In the genomic region with DNA sequence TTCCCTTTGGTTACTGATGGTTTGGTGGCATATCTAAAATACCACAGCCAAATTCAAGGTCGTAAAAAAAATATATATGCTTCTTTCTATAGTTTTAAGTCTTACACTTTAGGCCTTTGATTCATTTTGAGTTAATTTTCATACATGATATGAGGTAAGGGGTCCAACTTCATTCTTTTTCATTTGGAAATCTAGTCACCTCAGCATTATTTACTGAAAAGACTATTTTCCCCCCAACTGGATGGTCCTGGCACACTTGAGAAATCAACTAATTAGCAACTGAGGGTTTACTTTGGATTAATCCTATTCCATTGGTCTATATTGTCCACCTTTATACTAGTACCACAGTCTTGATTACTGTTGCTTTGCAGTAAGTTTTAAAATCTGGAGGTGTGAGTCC, we compare ENCODE assay signal across 27 cellular contexts. TPM values are rescaled to one million over a fixed set of nuclear protein-coding genes. Genes with fewer than 3 reads are reported as not detected.
DNase-seq lines count a peak whose midpoint lies in the region; ATAC-seq, FAIRE-seq and TF ChIP-seq lines count a peak whose summit lies in the region.
"Had no signal": no experiment of that assay in that cellular context is flagged by ENCODE, and none has a peak within 500 bp of the region (broad histone marks: within the 10 kb centered on the region; RNA-seq: fewer than 3 reads in every experiment).

No MANE protein-coding gene starts in this region.

- peak overlapping the region in 4 of 5 donors; percentile 27 to 42 (median 31) for H3K4me3 Mint-ChIP-seq in immature natural killer cell
- H3K4me3 Mint-ChIP-seq: T-helper 2 cell treated with Interferon-gamma antibody and Interleukin-4, amounts not matched to agents 5 μg/mL and 100 μg/mL, for 36 hours had no signal

- POLR2A ChIA-PET in HepG2 (lab: Yijun Ruan, JAX) (no interaction called here), OCI-LY7 (lab: Charles Lee) (interaction anchor here (0.6 kb wide), 1 partner anchor 44 kb away, joined by 3 read pairs; a partner anchor contains a TSS)

- WGBS in HepG2 (ENCODE audit: low lambda C conversion rate), result 91% methylated on average over 1 of the region's 1 CpG
- WGBS in right lobe of liver (ENCODE audit: insufficient coverage, low coverage, low lambda C conversion rate, missing lambda C conversion rate), result 92% methylated on average over 1 of the region's 1 CpG

- H3K9me2 ChIP-seq in OCI-LY7 (ENCODE audit: insufficient read depth, low read length), result no peaks in the 10 kb centered on the region

- intact Hi-C loops in HepG2 (cut with micrococcal nuclease; ENCODE audit: unreplicated experiment), result no loop called here
- intact Hi-C loops in right lobe of liver (cut with DNase I), result no loop called here
- intact Hi-C loops in OCI-LY7 (cut with micrococcal nuclease; ENCODE audit: unreplicated experiment), result no loop called here
- intact Hi-C loops in left cardiac atrium (cut with DNase I), result no loop called here

- H3K4me1 ChIP-seq in HepG2 (ENCODE audit: insufficient read depth, low read length) (peaks cover 41% of the 10 kb centered on the region), right lobe of liver (peaks cover 0 to 7% (median 3%) of the 10 kb centered on the region in 4 donors), OCI-LY7 (ENCODE audit: insufficient read depth, low read length, poor library complexity, severe bottlenecking) (peaks cover 26% of the 10 kb centered on the region)

- TF ChIP-seq POLR2A in HepG2 (IDR thresholded peaks at IDR 0.05; ENCODE audit: insufficient read depth in 1 of 2, low read depth in 2 of 2, low read length in 2 of 2) (no peak), right lobe of liver (IDR thresholded peaks at IDR 0.05) (no peak)

- DNase-seq in HepG2 (ENCODE audit: low spot score) (no peak), right lobe of liver (no peak), OCI-LY7 (ENCODE audit: low spot score) (no peak), immature natural killer cell (no peak), NCI-H510A treated with DMSO at 0.1 percent for 48 hours (lab: John Stamatoyannopoulos, UW) (no peak), left cardiac atrium (no peak), superior temporal gyrus (ENCODE audit: extremely low spot score) (no peak)
- DNase-seq: ACHN; activated CD4-positive, alpha-beta T cell treated with anti-CD3 and anti-CD28 coated beads for 48 hours; activated naive CD4-positive, alpha-beta T cell treated with anti-CD3 and anti-CD28 coated beads, Interleukin-2, amount 50 U/mL, for 16 hours; cortex of kidney; EL; foreskin fibroblast; heart left ventricle; kidney glomerular epithelial cell; mesenchymal stem cell; NCI-H1436 treated with DMSO at 0.1 percent for 48 hours; NCI-H446; nucleus accumbens; psoas muscle had no signal

- H2AFZ ChIP-seq in HepG2 (ENCODE audit: low read length), result no peak overlapping the region
- H2AFZ ChIP-seq in OCI-LY7 (ENCODE audit: low read length), result no peak overlapping the region

- FAIRE-seq in HepG2 (lab: Jason Lieb, UNC), result no peak
- FAIRE-seq: GM12891, HTR-8/SVneo had no signal

- CTCF ChIA-PET in HepG2 (lab: Yijun Ruan, JAX; ENCODE audit: low intra/inter-chr PET ratio, low total read pairs) (no interaction called here), OCI-LY7 (lab: Charles Lee; ENCODE audit: unreplicated experiment) (no interaction called here)

- H3K9ac ChIP-seq in HepG2 (ENCODE audit: insufficient read depth, low read depth, low read length), result no peak overlapping the region

- TF ChIP-seq CTCF in HepG2 (CRISPR knock-in tag; IDR thresholded peaks at IDR 0.05) (no peak), right lobe of liver (IDR thresholded peaks at IDR 0.05) (no peak), OCI-LY7 (conservative IDR thresholded peaks at IDR 0.05; ENCODE audit: low read length) (no peak)

- no peaks in the 10 kb centered on the region for H3K27me3 ChIP-seq in HepG2 (ENCODE audit: control insufficient read depth in 1 of 2, insufficient read depth in 2 of 2, low read length in 2 of 2)
- no peaks in the 10 kb centered on the region for H3K27me3 ChIP-seq in right lobe of liver
- H3K27me3 ChIP-seq: ascending aorta, heart left ventricle had no signal

- H3K4me2 ChIP-seq in HepG2 (ENCODE audit: low read depth, low read length) (no peak overlapping the region), OCI-LY7 (ENCODE audit: low read length) (no peak overlapping the region)

- H3K9me3 ChIP-seq in HepG2 (ENCODE audit: low read length) (no peaks in the 10 kb centered on the region), right lobe of liver (no peaks in the 10 kb centered on the region), OCI-LY7 (ENCODE audit: low read length) (no peaks in the 10 kb centered on the region)
- H3K9me3 ChIP-seq: ascending aorta, heart left ventricle, psoas muscle had no signal

- peaks cover 70 to 76% of the 10 kb centered on the region in 2 donors for H3K4me1 Mint-ChIP-seq in immature natural killer cell

- no peak for TF ChIP-seq RAD21 in HepG2 (CRISPR knock-in tag; IDR thresholded peaks at IDR 0.05)

- in situ Hi-C loops in HepG2 (cut with HindIII; ENCODE audit: extremely low pct_ligation_motif_present, low pct_unique_long_range_greater_than_20kb), result no loop called here

- BruUV-seq in HepG2 (replicated peaks; lab: Mats Ljungman, UMichigan) (TSS peak; percentile 58), OCI-LY7 (replicated peaks; lab: Mats Ljungman, UMichigan) (TSS peak; percentile 54)

- peak overlapping the region in 5 of 6 donors; percentile 35 to 88 (median 65) for H3K27ac Mint-ChIP-seq in immature natural killer cell
- H3K27ac Mint-ChIP-seq: T-helper 2 cell treated with Interferon-gamma antibody and Interleukin-4, amounts not matched to agents 5 μg/mL and 100 μg/mL, for 36 hours had no signal

- H3K27ac ChIP-seq in HepG2 (ENCODE audit: extremely low read length, insufficient read depth, low read length) (no peak overlapping the region), right lobe of liver (peak overlapping the region in 1 of 3 donors; percentile 19), OCI-LY7 (ENCODE audit: low read depth, low read length, poor library complexity, severe bottlenecking) (no peak overlapping the region)
- H3K27ac ChIP-seq: psoas muscle had no signal

- peaks cover 0 to 1% (median 0%) of the 10 kb centered on the region in 3 donors for H3K27me3 Mint-ChIP-seq in immature natural killer cell (ENCODE audit: low read depth in 3 of 3)

- H4K20me1 ChIP-seq in HepG2 (ENCODE audit: insufficient read depth, low read length), result peaks cover 25% of the 10 kb centered on the region
- peaks cover 12% of the 10 kb centered on the region; the same call in 1 of the 2 replicates for H4K20me1 ChIP-seq in OCI-LY7 (ENCODE audit: insufficient read depth, low read length)

- H3K36me3 ChIP-seq in HepG2 (replicated peaks in 1 of 2; ENCODE audit: control insufficient read depth in 1 of 2, insufficient read depth in 2 of 2, low read length in 2 of 2) (peaks cover 0 to 3% of the 10 kb centered on the region in 2 experiments; a peak in 3 of 5 replicates), right lobe of liver (no peaks in the 10 kb centered on the region), OCI-LY7 (ENCODE audit: insufficient read depth, low read length) (peaks cover 61% of the 10 kb centered on the region)
- H3K36me3 ChIP-seq: ascending aorta had no signal

- H3K79me2 ChIP-seq in HepG2 (ENCODE audit: insufficient read depth, low read length) (peaks cover 91% of the 10 kb centered on the region), OCI-LY7 (ENCODE audit: insufficient read depth, low read depth, low read length) (peaks cover 99% of the 10 kb centered on the region)

- no peaks in the 10 kb centered on the region for H3K9me3 Mint-ChIP-seq in immature natural killer cell
- H3K9me3 Mint-ChIP-seq: T-helper 2 cell treated with Interferon-gamma antibody and Interleukin-4, amounts not matched to agents 5 μg/mL and 100 μg/mL, for 36 hours had no signal

- no peak overlapping the region for H3K4me3 ChIP-seq in HepG2 (replicated peaks in 1 of 3; ENCODE audit: insufficient read depth in 1 of 3, low read depth in 2 of 3, low read length in 3 of 3)
- H3K4me3 ChIP-seq in right lobe of liver, result no peak overlapping the region
- no peak overlapping the region for H3K4me3 ChIP-seq in OCI-LY7 (ENCODE audit: low read depth, low read length, poor library complexity, severe bottlenecking)
- H3K4me3 ChIP-seq: ascending aorta, heart left ventricle, psoas muscle had no signal

- ATAC-seq in HepG2, result no peak
- no peak for ATAC-seq in right lobe of liver
- ATAC-seq in GM18498 (IDR thresholded peaks at IDR 0.05; ENCODE audit: unreplicated experiment), result no peak
- ATAC-seq in left cardiac atrium, result no peak
- ATAC-seq: esophagus mucosa, heart left ventricle, psoas muscle, SK-N-SH treated with all-trans-retinoic acid at 6 μM for 48 hours had no signal

- no peaks in the 10 kb centered on the region for H3K36me3 Mint-ChIP-seq in immature natural killer cell

- TF ChIP-seq EP300 in HepG2 (IDR thresholded peaks at IDR 0.05; ENCODE audit: low read depth in 2 of 2, low read length in 2 of 2) (no peak), HepG2 (CRISPR knock-in tag; IDR thresholded peaks at IDR 0.05; ENCODE audit: borderline replicate concordance) (no peak)

RNA-seq across cellular contexts. Expression of a gene that starts 26.2 kb away (rescaled TPM):
- total RNA-seq in HepG2 (2016; rRNA removed; fragmentation: Illumina TruSeq; extraction: Trizol) (177 and 258 TPM in 2 replicates), right lobe of liver (100 to 1,000 TPM; 142 to 251 (median 171) TPM), OCI-LY7 (2022) (373 and 403 TPM in 2 replicates), left cardiac atrium (100 to 1,000 TPM; 311 to 334 TPM)
- total RNA-seq in HepG2 (2016; cell fraction: cytosol; rRNA removed; fragmentation: Illumina TruSeq; extraction: Trizol; ENCODE audit: low read depth), result 50.5 and 58.1 TPM in 2 replicates
- total RNA-seq in HepG2 (2016; cell fraction: insoluble cytoplasmic fraction; rRNA removed; fragmentation: Illumina TruSeq; extraction: Trizol), result 183 and 252 TPM in 2 replicates
- 129 and 135 TPM in 2 replicates for total RNA-seq in HepG2 (2016; cell fraction: membrane; rRNA removed; fragmentation: Illumina TruSeq; extraction: Trizol)
- 83.6 and 89.9 TPM in 2 replicates for total RNA-seq in HepG2 (2016; cell fraction: nucleus; rRNA removed; fragmentation: Illumina TruSeq; extraction: Trizol)
- polyA plus RNA-seq in HepG2 (2011; rRNA removed) (117 and 131 TPM in 2 replicates), immature natural killer cell (1,000 to 10,000 TPM in 1 of 3 donors, 100 to 1,000 TPM in 2; 863 to 1,056 (median 891) TPM)
- polyA plus RNA-seq in HepG2 (2011; cell fraction: cytosol; rRNA removed), result 162 and 178 TPM in 2 replicates
- polyA plus RNA-seq in HepG2 (2011; cell fraction: nucleus; rRNA removed), result 76.7 and 78.5 TPM in 2 replicates
- 241 and 267 TPM in 2 replicates for polyA plus RNA-seq in HepG2 (2012)
- polyA plus RNA-seq in HepG2 (2016; cell fraction: cytosol; fragmentation: Illumina TruSeq; extraction: Trizol; ENCODE audit: low read depth), result 79.3 and 88.5 TPM in 2 replicates
- 399 and 414 TPM in 2 replicates for polyA plus RNA-seq in HepG2 (2016; cell fraction: insoluble cytoplasmic fraction; fragmentation: Illumina TruSeq; extraction: Trizol; ENCODE audit: low read depth)
- polyA plus RNA-seq in HepG2 (2016; cell fraction: membrane; fragmentation: Illumina TruSeq; extraction: Trizol; ENCODE audit: low read depth), result 155 and 170 TPM in 2 replicates
- polyA plus RNA-seq in HepG2 (2016; cell fraction: nucleus; fragmentation: Illumina TruSeq; extraction: Trizol; ENCODE audit: insufficient read depth, low read depth), result 173 and 175 TPM in 2 replicates
- 235 and 368 TPM in 2 replicates for polyA minus RNA-seq in HepG2 (2011; rRNA and poly(A)+ RNA removed; ENCODE audit: low replicate concordance)
- polyA minus RNA-seq in HepG2 (2011; cell fraction: cytosol; rRNA and poly(A)+ RNA removed), result 201 and 223 TPM in 2 replicates
- 42.7 and 56.9 TPM in 2 replicates for polyA minus RNA-seq in HepG2 (2011; cell fraction: nucleus; rRNA and poly(A)+ RNA removed)
- total RNA-seq in OCI-LY7 (2014; rRNA removed; shearing (Covaris generic)), result 218 and 219 TPM in 2 replicates

RNA-seq across cellular contexts. Expression of a gene that starts 26.6 kb away (rescaled TPM):
- 6.7 and 8.3 TPM in 2 replicates for total RNA-seq in HepG2 (2016; rRNA removed; fragmentation: Illumina TruSeq; extraction: Trizol)
- total RNA-seq in HepG2 (2016; cell fraction: cytosol; rRNA removed; fragmentation: Illumina TruSeq; extraction: Trizol; ENCODE audit: low read depth), result 3.9 and 5.0 TPM in 2 replicates
- total RNA-seq in HepG2 (2016; cell fraction: insoluble cytoplasmic fraction; rRNA removed; fragmentation: Illumina TruSeq; extraction: Trizol), result 7.2 and 7.8 TPM in 2 replicates
- 10.0 and 10.7 TPM in 2 replicates for total RNA-seq in HepG2 (2016; cell fraction: membrane; rRNA removed; fragmentation: Illumina TruSeq; extraction: Trizol)
- total RNA-seq in HepG2 (2016; cell fraction: nucleus; rRNA removed; fragmentation: Illumina TruSeq; extraction: Trizol), result 5.5 and 6.8 TPM in 2 replicates
- polyA plus RNA-seq in HepG2 (2011; rRNA removed), result 13.2 and 14.0 TPM in 2 replicates
- 11.5 and 14.0 TPM in 2 replicates for polyA plus RNA-seq in HepG2 (2011; cell fraction: cytosol; rRNA removed)
- 8.3 and 12.0 TPM in 2 replicates for polyA plus RNA-seq in HepG2 (2011; cell fraction: nucleus; rRNA removed)
- polyA plus RNA-seq in HepG2 (2012), result 6.6 and 7.1 TPM in 2 replicates
- 6.2 and 6.7 TPM in 2 replicates for polyA plus RNA-seq in HepG2 (2016; cell fraction: cytosol; fragmentation: Illumina TruSeq; extraction: Trizol; ENCODE audit: low read depth)
- 10.5 and 11.0 TPM in 2 replicates for polyA plus RNA-seq in HepG2 (2016; cell fraction: insoluble cytoplasmic fraction; fragmentation: Illumina TruSeq; extraction: Trizol; ENCODE audit: low read depth)
- 11.6 and 12.6 TPM in 2 replicates for polyA plus RNA-seq in HepG2 (2016; cell fraction: membrane; fragmentation: Illumina TruSeq; extraction: Trizol; ENCODE audit: low read depth)
- 15.5 and 16.4 TPM in 2 replicates for polyA plus RNA-seq in HepG2 (2016; cell fraction: nucleus; fragmentation: Illumina TruSeq; extraction: Trizol; ENCODE audit: insufficient read depth, low read depth)
- 21.6 and 54.5 TPM in 2 replicates for polyA minus RNA-seq in HepG2 (2011; rRNA and poly(A)+ RNA removed; ENCODE audit: low replicate concordance)
- 3.4 and 4.5 TPM in 2 replicates for polyA minus RNA-seq in HepG2 (2011; cell fraction: cytosol; rRNA and poly(A)+ RNA removed)
- 11.6 and 15.8 TPM in 2 replicates for polyA minus RNA-seq in HepG2 (2011; cell fraction: nucleus; rRNA and poly(A)+ RNA removed)
- 10 to 100 TPM; 15.9 to 26.0 (median 19.4) TPM for total RNA-seq in right lobe of liver
- 15.8 and 17.9 TPM in 2 replicates for total RNA-seq in OCI-LY7 (2014; rRNA removed; shearing (Covaris generic))
- 35.3 and 37.7 TPM in 2 replicates for total RNA-seq in OCI-LY7 (2022)
- 10 to 100 TPM; 57.3 to 86.2 (median 62.6) TPM for polyA plus RNA-seq in immature natural killer cell
- total RNA-seq in left cardiac atrium, result 10 to 100 TPM; 15.2 to 19.1 TPM

RNA-seq across cellular contexts. Expression of a gene that starts 27.5 kb away (rescaled TPM):
- total RNA-seq in HepG2 (2016; rRNA removed; fragmentation: Illumina TruSeq; extraction: Trizol) (149 and 169 TPM in 2 replicates), right lobe of liver (100 to 1,000 TPM; 127 to 455 (median 278) TPM), OCI-LY7 (2022) (119 and 148 TPM in 2 replicates), left cardiac atrium (100 to 1,000 TPM; 230 to 235 TPM)
- 205 and 280 TPM in 2 replicates for total RNA-seq in HepG2 (2016; cell fraction: cytosol; rRNA removed; fragmentation: Illumina TruSeq; extraction: Trizol; ENCODE audit: low read depth)
- total RNA-seq in HepG2 (2016; cell fraction: insoluble cytoplasmic fraction; rRNA removed; fragmentation: Illumina TruSeq; extraction: Trizol), result 148 and 173 TPM in 2 replicates
- total RNA-seq in HepG2 (2016; cell fraction: membrane; rRNA removed; fragmentation: Illumina TruSeq; extraction: Trizol), result 276 and 347 TPM in 2 replicates
- total RNA-seq in HepG2 (2016; cell fraction: nucleus; rRNA removed; fragmentation: Illumina TruSeq; extraction: Trizol), result 56.7 and 58.1 TPM in 2 replicates
- polyA plus RNA-seq in HepG2 (2011; rRNA removed) (167 and 168 TPM in 2 replicates), immature natural killer cell (100 to 1,000 TPM; 127 to 194 (median 131) TPM)
- polyA plus RNA-seq in HepG2 (2011; cell fraction: cytosol; rRNA removed), result 122 and 246 TPM in 2 replicates
- polyA plus RNA-seq in HepG2 (2011; cell fraction: nucleus; rRNA removed), result 103 and 106 TPM in 2 replicates
- 61.4 and 66.5 TPM in 2 replicates for polyA plus RNA-seq in HepG2 (2012)
- polyA plus RNA-seq in HepG2 (2016; cell fraction: cytosol; fragmentation: Illumina TruSeq; extraction: Trizol; ENCODE audit: low read depth), result 349 and 479 TPM in 2 replicates
- 254 and 267 TPM in 2 replicates for polyA plus RNA-seq in HepG2 (2016; cell fraction: insoluble cytoplasmic fraction; fragmentation: Illumina TruSeq; extraction: Trizol; ENCODE audit: low read depth)
- polyA plus RNA-seq in HepG2 (2016; cell fraction: membrane; fragmentation: Illumina TruSeq; extraction: Trizol; ENCODE audit: low read depth), result 392 and 448 TPM in 2 replicates
- polyA plus RNA-seq in HepG2 (2016; cell fraction: nucleus; fragmentation: Illumina TruSeq; extraction: Trizol; ENCODE audit: insufficient read depth, low read depth), result 140 and 150 TPM in 2 replicates
- polyA minus RNA-seq in HepG2 (2011; rRNA and poly(A)+ RNA removed; ENCODE audit: low replicate concordance), result 140 and 218 TPM in 2 replicates
- 38.9 and 50.8 TPM in 2 replicates for polyA minus RNA-seq in HepG2 (2011; cell fraction: cytosol; rRNA and poly(A)+ RNA removed)
- polyA minus RNA-seq in HepG2 (2011; cell fraction: nucleus; rRNA and poly(A)+ RNA removed), result 19.5 and 22.8 TPM in 2 replicates
- total RNA-seq in OCI-LY7 (2014; rRNA removed; shearing (Covaris generic)), result 77.6 and 82.3 TPM in 2 replicates

RNA-seq across cellular contexts. Expression of a gene that starts 36.7 kb away (rescaled TPM):
- total RNA-seq in HepG2 (2016; rRNA removed; fragmentation: Illumina TruSeq; extraction: Trizol) (32.5 and 35.3 TPM in 2 replicates), right lobe of liver (10 to 100 TPM in 5 of 6 experiments, 1 to 10 TPM in 1; 8.4 to 52.0 (median 31.3) TPM), OCI-LY7 (2022) (6.0 and 7.8 TPM in 2 replicates), left cardiac atrium (10 to 100 TPM; 13.9 to 14.9 TPM)
- total RNA-seq in HepG2 (2016; cell fraction: cytosol; rRNA removed; fragmentation: Illumina TruSeq; extraction: Trizol; ENCODE audit: low read depth), result 12.9 and 16.7 TPM in 2 replicates
- 33.2 and 38.6 TPM in 2 replicates for total RNA-seq in HepG2 (2016; cell fraction: insoluble cytoplasmic fraction; rRNA removed; fragmentation: Illumina TruSeq; extraction: Trizol)
- 16.9 and 22.1 TPM in 2 replicates for total RNA-seq in HepG2 (2016; cell fraction: membrane; rRNA removed; fragmentation: Illumina TruSeq; extraction: Trizol)
- 22.8 and 23.3 TPM in 2 replicates for total RNA-seq in HepG2 (2016; cell fraction: nucleus; rRNA removed; fragmentation: Illumina TruSeq; extraction: Trizol)
- polyA plus RNA-seq in HepG2 (2011; rRNA removed) (59.0 and 59.2 TPM in 2 replicates), immature natural killer cell (1 to 10 TPM; 2.9 to 8.2 (median 4.8) TPM)
- polyA plus RNA-seq in HepG2 (2011; cell fraction: cytosol; rRNA removed), result 37.6 and 44.9 TPM in 2 replicates
- 201 and 205 TPM in 2 replicates for polyA plus RNA-seq in HepG2 (2011; cell fraction: nucleus; rRNA removed)
- 19.8 and 30.2 TPM in 2 replicates for polyA plus RNA-seq in HepG2 (2012)
- polyA plus RNA-seq in HepG2 (2016; cell fraction: cytosol; fragmentation: Illumina TruSeq; extraction: Trizol; ENCODE audit: low read depth), result 8.3 and 9.4 TPM in 2 replicates
- polyA plus RNA-seq in HepG2 (2016; cell fraction: insoluble cytoplasmic fraction; fragmentation: Illumina TruSeq; extraction: Trizol; ENCODE audit: low read depth), result 36.2 and 36.3 TPM in 2 replicates
- polyA plus RNA-seq in HepG2 (2016; cell fraction: membrane; fragmentation: Illumina TruSeq; extraction: Trizol; ENCODE audit: low read depth), result 14.7 and 18.6 TPM in 2 replicates
- polyA plus RNA-seq in HepG2 (2016; cell fraction: nucleus; fragmentation: Illumina TruSeq; extraction: Trizol; ENCODE audit: insufficient read depth, low read depth), result 57.5 and 61.4 TPM in 2 replicates
- 0.72 and 63.8 TPM in 2 replicates for polyA minus RNA-seq in HepG2 (2011; rRNA and poly(A)+ RNA removed; ENCODE audit: low replicate concordance)
- 17.1 and 17.9 TPM in 2 replicates for polyA minus RNA-seq in HepG2 (2011; cell fraction: cytosol; rRNA and poly(A)+ RNA removed)
- 21.5 and 23.1 TPM in 2 replicates for polyA minus RNA-seq in HepG2 (2011; cell fraction: nucleus; rRNA and poly(A)+ RNA removed)
- 5.3 and 5.4 TPM in 2 replicates for total RNA-seq in OCI-LY7 (2014; rRNA removed; shearing (Covaris generic))
- total RNA-seq: ascending aorta had no signal

RNA-seq across cellular contexts. Expression of a gene that starts 43.5 kb away (rescaled TPM):
- total RNA-seq in HepG2 (2016; rRNA removed; fragmentation: Illumina TruSeq; extraction: Trizol), result 9.0 and 11.0 TPM in 2 replicates
- 0.51 and 0.62 TPM in 2 replicates for total RNA-seq in HepG2 (2016; cell fraction: cytosol; rRNA removed; fragmentation: Illumina TruSeq; extraction: Trizol; ENCODE audit: low read depth)
- 8.7 and 10.9 TPM in 2 replicates for total RNA-seq in HepG2 (2016; cell fraction: insoluble cytoplasmic fraction; rRNA removed; fragmentation: Illumina TruSeq; extraction: Trizol)
- 2.2 and 2.6 TPM in 2 replicates for total RNA-seq in HepG2 (2016; cell fraction: membrane; rRNA removed; fragmentation: Illumina TruSeq; extraction: Trizol)
- 5.7 and 7.5 TPM in 2 replicates for total RNA-seq in HepG2 (2016; cell fraction: nucleus; rRNA removed; fragmentation: Illumina TruSeq; extraction: Trizol)
- polyA plus RNA-seq in HepG2 (2011; rRNA removed), result 18.7 and 21.1 TPM in 2 replicates
- 8.1 and 9.1 TPM in 2 replicates for polyA plus RNA-seq in HepG2 (2011; cell fraction: cytosol; rRNA removed)
- 161 and 166 TPM in 2 replicates for polyA plus RNA-seq in HepG2 (2011; cell fraction: nucleus; rRNA removed)
- polyA plus RNA-seq in HepG2 (2012), result 10.1 and 10.5 TPM in 2 replicates
- polyA plus RNA-seq in HepG2 (2016; cell fraction: cytosol; fragmentation: Illumina TruSeq; extraction: Trizol; ENCODE audit: low read depth), result 0.82 and 1.3 TPM in 2 replicates
- 13.5 and 14.4 TPM in 2 replicates for polyA plus RNA-seq in HepG2 (2016; cell fraction: insoluble cytoplasmic fraction; fragmentation: Illumina TruSeq; extraction: Trizol; ENCODE audit: low read depth)
- polyA plus RNA-seq in HepG2 (2016; cell fraction: membrane; fragmentation: Illumina TruSeq; extraction: Trizol; ENCODE audit: low read depth), result 3.7 and 4.2 TPM in 2 replicates
- polyA plus RNA-seq in HepG2 (2016; cell fraction: nucleus; fragmentation: Illumina TruSeq; extraction: Trizol; ENCODE audit: insufficient read depth, low read depth), result 14.6 and 14.9 TPM in 2 replicates
- polyA minus RNA-seq in HepG2 (2011; rRNA and poly(A)+ RNA removed; ENCODE audit: low replicate concordance), result 14.5 and 30.0 TPM in 2 replicates
- polyA minus RNA-seq in HepG2 (2011; cell fraction: cytosol; rRNA and poly(A)+ RNA removed), result 9.4 and 10.9 TPM in 2 replicates
- polyA minus RNA-seq in HepG2 (2011; cell fraction: nucleus; rRNA and poly(A)+ RNA removed), result 8.9 and 11.8 TPM in 2 replicates
- 10 to 100 TPM in 2 of 6 experiments, 1 to 10 TPM in 4; 2.2 to 13.1 (median 8.3) TPM for total RNA-seq in right lobe of liver
- total RNA-seq in OCI-LY7 (2014; rRNA removed; shearing (Covaris generic)), result 8.3 and 15.4 TPM in 2 replicates
- 23.2 and 27.3 TPM in 2 replicates for total RNA-seq in OCI-LY7 (2022)
- 10 to 100 TPM in 1 of 3 donors, 1 to 10 TPM in 2; 3.2 to 11.9 (median 4.2) TPM for polyA plus RNA-seq in immature natural killer cell
- 10 to 100 TPM; 12.0 to 17.2 TPM for total RNA-seq in left cardiac atrium
